ENCODE assay signal across 2 cellular contexts in genomic region chr1:55064071-55064581, GRCh38.
TF ChIP-seq lines count a peak whose summit lies in the region.

No MANE protein-coding gene starts in this region.

TF ChIP-seq in Ishikawa, 13 proteins besides CTCF, POLR2A, EP300 and RAD21:
- TF ChIP-seq NFIC (IDR thresholded peaks at IDR 0.05) (peak; percentile 45), REST (IDR thresholded peaks at IDR 0.05; ENCODE audit: low read depth) (no peak)
- TF ChIP-seq, protein P1, sequence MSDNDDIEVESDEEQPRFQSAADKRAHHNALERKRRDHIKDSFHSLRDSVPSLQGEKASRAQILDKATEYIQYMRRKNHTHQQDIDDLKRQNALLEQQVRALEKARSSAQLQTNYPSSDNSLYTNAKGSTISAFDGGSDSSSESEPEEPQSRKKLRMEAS (IDR thresholded peaks at IDR 0.05), result peak; percentile 47; the same call in 1 of the 2 replicates

TF ChIP-seq in GM12878, 131 proteins besides CTCF, POLR2A, EP300 and RAD21:
- TF ChIP-seq JUNB (IDR thresholded peaks at IDR 0.05), result no peak
- TF ChIP-seq RBBP5 (conservative IDR thresholded peaks at IDR 0.05), result no peak
- no peak for TF ChIP-seq NFIC (IDR thresholded peaks at IDR 0.05; ENCODE audit: low read depth, low read length)
- TF ChIP-seq SUPT20H (IDR thresholded peaks at IDR 0.05; ENCODE audit: borderline replicate concordance, control insufficient read depth, low read depth, low read length), result no peak
- no peak for TF ChIP-seq PAX5 (IDR thresholded peaks at IDR 0.05; ENCODE audit: borderline replicate concordance, low read depth, low read length)
- TF ChIP-seq NR2F1 (conservative IDR thresholded peaks at IDR 0.05), result no peak
- no peak for TF ChIP-seq TARDBP (IDR thresholded peaks at IDR 0.05; ENCODE audit: borderline replicate concordance)
- TF ChIP-seq CHD4 (IDR thresholded peaks at IDR 0.05), result no peak
- no peak for TF ChIP-seq POLR2AphosphoS2 (IDR thresholded peaks at IDR 0.05; ENCODE audit: low read depth, low read length)
- no peak for TF ChIP-seq PML (IDR thresholded peaks at IDR 0.05; ENCODE audit: low read length)
